ENCODE assay signal across 32 cellular contexts in genomic region chr11:65849366-65849765, GRCh38. TPM values are rescaled to one million over a fixed set of nuclear protein-coding genes. Genes with fewer than 3 reads are reported as not detected.
DNase-seq lines count a peak whose midpoint lies in the region; ATAC-seq and TF ChIP-seq lines count a peak whose summit lies in the region.
"Had no signal": no experiment of that assay in that cellular context is flagged by ENCODE, and none has a peak within 500 bp of the region (broad histone marks: within the 10 kb centered on the region; RNA-seq: fewer than 3 reads in every experiment).

No MANE protein-coding gene starts in this region.

- WGBS in transverse colon (ENCODE audit: low coverage in 1 of 2), 2 donors: 58% methylated on average over 8 of the region's 8 CpGs; no CpG with 5 or more reads in 1 of the 2 donors

- TF ChIP-seq EP300 in transverse colon (IDR thresholded peaks at IDR 0.05; ENCODE audit: low read depth): no peak

- no peak overlapping the region for H3K4me3 Mint-ChIP-seq in activated T-cell treated with anti-CD3 and anti-CD28 coated beads, Interleukin-2, amount 50 U/mL, for 24 hours
- H3K4me3 Mint-ChIP-seq: activated CD4-positive, alpha-beta memory T cell treated with anti-CD3 and anti-CD28 coated beads, Interleukin-2, amount 10 ng/mL, durations not matched to agents 7 days and 5 days; B cell; effector memory CD8-positive, alpha-beta T cell; naive thymus-derived CD8-positive, alpha-beta T cell had no signal

- no peak for TF ChIP-seq CTCF in transverse colon (IDR thresholded peaks at IDR 0.05)

- peaks cover 7% of the 10 kb centered on the region for H3K9me3 Mint-ChIP-seq in activated T-cell treated with anti-CD3 and anti-CD28 coated beads, Interleukin-2, amount 50 U/mL, for 24 hours
- H3K9me3 Mint-ChIP-seq: effector memory CD8-positive, alpha-beta T cell; naive thymus-derived CD8-positive, alpha-beta T cell had no signal

- intact Hi-C loops in transverse colon (cut with DNase I; ENCODE audit: low total_unique reads): no loop called here

- DNase-seq in activated T-cell treated with anti-CD3 and anti-CD28 coated beads, Interleukin-2, amount 50 U/mL, for 24 hours: no peak
- DNase-seq in activated T-cell treated with anti-CD3 and anti-CD28 coated beads, Interleukin-2, amount 50 U/mL, for 1 hour: no peak
- DNase-seq in mesenteric fat pad (ENCODE audit: low spot score) (peak; percentile 49), transverse colon (peak; percentile 27), SKM-1 (lab: John Stamatoyannopoulos, UW; ENCODE audit: unreplicated experiment) (no peak), NK-92 (lab: John Stamatoyannopoulos, UW; ENCODE audit: unreplicated experiment) (no peak)
- DNase-seq in activated CD4-positive, CD25-positive, alpha-beta regulatory T cell treated with anti-CD3 and anti-CD28 coated beads, Interleukin-2, amount 50 U/mL, for 72 hours: no peak
- DNase-seq: activated CD4-positive, alpha-beta memory T cell treated with anti-CD3 and anti-CD28 coated beads, Interleukin-2, amount 10 ng/mL, durations not matched to agents 7 days and 5 days; activated CD4-positive, CD25-positive, alpha-beta regulatory T cell; activated naive CD4-positive, alpha-beta T cell treated with Interleukin-2 at 50 U/mL for 16 hours; activated T-cell treated with anti-CD3 and anti-CD28 coated beads for 4 hours; brain microvascular endothelial cell; DMS79; effector memory CD8-positive, alpha-beta T cell; esophagus squamous epithelium; gastrocnemius medialis; left ventricle myocardium superior; midbrain; naive thymus-derived CD8-positive, alpha-beta T cell; NCI-H1092; NCI-H187 treated with DMSO at 0.1 percent for 48 hours; NCI-H526 treated with DMSO at 0.1 percent for 48 hours; RPMI8226; sigmoid colon; stimulated activated CD4-positive, alpha-beta T cell treated with anti-CD3 and anti-CD28 coated beads, Interleukin-15, amount 100 ng/mL, for 24 hours; T1000; upper lobe of left lung had no signal

- H3K4me3 ChIP-seq in transverse colon: no peak overlapping the region
- H3K4me3 ChIP-seq: colonic mucosa, esophagus squamous epithelium, gastrocnemius medialis, sigmoid colon, upper lobe of left lung had no signal

- TF ChIP-seq POLR2A in transverse colon (IDR thresholded peaks at IDR 0.05): no peak

- H3K9me3 ChIP-seq in transverse colon: no peaks in the 10 kb centered on the region
- H3K9me3 ChIP-seq: colonic mucosa, esophagus squamous epithelium had no signal

- H3K27me3 Mint-ChIP-seq in activated T-cell treated with anti-CD3 and anti-CD28 coated beads, Interleukin-2, amount 50 U/mL, for 24 hours: no peaks in the 10 kb centered on the region
- H3K27me3 Mint-ChIP-seq: activated CD4-positive, alpha-beta memory T cell treated with anti-CD3 and anti-CD28 coated beads, Interleukin-2, amount 10 ng/mL, durations not matched to agents 7 days and 5 days; B cell; effector memory CD8-positive, alpha-beta T cell; naive thymus-derived CD8-positive, alpha-beta T cell; progenitor cell of endocrine pancreas had no signal

- peak overlapping the region; percentile 50 for H3K27ac Mint-ChIP-seq in activated T-cell treated with anti-CD3 and anti-CD28 coated beads, Interleukin-2, amount 50 U/mL, for 24 hours
- H3K27ac Mint-ChIP-seq: activated CD4-positive, alpha-beta memory T cell treated with anti-CD3 and anti-CD28 coated beads, Interleukin-2, amount 10 ng/mL, durations not matched to agents 7 days and 5 days; progenitor cell of endocrine pancreas had no signal

- no peaks in the 10 kb centered on the region for H3K27me3 ChIP-seq in transverse colon
- H3K27me3 ChIP-seq: brain microvascular endothelial cell, colonic mucosa, esophagus squamous epithelium, gastrocnemius medialis, sigmoid colon, upper lobe of left lung had no signal

- peaks cover 33% of the 10 kb centered on the region for H3K36me3 Mint-ChIP-seq in activated T-cell treated with anti-CD3 and anti-CD28 coated beads, Interleukin-2, amount 50 U/mL, for 24 hours (ENCODE audit: low read depth)

- peaks cover 0 to 16% (median 1%) of the 10 kb centered on the region in 4 donors for H3K36me3 ChIP-seq in transverse colon

- H3K4me1 Mint-ChIP-seq in activated T-cell treated with anti-CD3 and anti-CD28 coated beads, Interleukin-2, amount 50 U/mL, for 24 hours (ENCODE audit: low read depth): peaks cover 11% of the 10 kb centered on the region

- in situ Hi-C loops in transverse colon (cut with MboI; ENCODE audit: low pct_ligation_motif_present in 1 of 4, low pct_unique_long_range_greater_than_20kb in 1 of 4, low sequenced_read_pairs in 3 of 4): no loop called here

- H3K4me1 ChIP-seq in transverse colon: peaks cover 16 to 28% (median 26%) of the 10 kb centered on the region in 4 donors
- H3K4me1 ChIP-seq: gastrocnemius medialis had no signal

- peak; percentile 7 for ATAC-seq in SK-N-SH treated with all-trans-retinoic acid at 6 μM for 48 hours
- ATAC-seq: effector memory CD8-positive, alpha-beta T cell; gastrocnemius medialis; HCT116; left ventricle myocardium superior had no signal

- no peak overlapping the region for H3K27ac ChIP-seq in transverse colon
- H3K27ac ChIP-seq: brain microvascular endothelial cell, colonic mucosa, esophagus squamous epithelium, gastrocnemius medialis, sigmoid colon, upper lobe of left lung had no signal

TF ChIP-seq in SK-N-SH treated with all-trans-retinoic acid at 6 μM for 48 hours, 23 proteins besides CTCF, POLR2A, EP300 and RAD21 (continues in another document):
- TF ChIP-seq PPARA (CRISPR knock-in tag; IDR thresholded peaks at IDR 0.05; ENCODE audit: borderline replicate concordance) (no peak), ZNF8 (CRISPR knock-in tag; IDR thresholded peaks at IDR 0.05) (no peak), TCF4 (CRISPR knock-in tag; IDR thresholded peaks at IDR 0.05; ENCODE audit: borderline replicate concordance) (no peak), ZNF70 (CRISPR knock-in tag; IDR thresholded peaks at IDR 0.05) (no peak), ZFP3 (CRISPR knock-in tag; IDR thresholded peaks at IDR 0.05) (no peak), TSHZ2 (CRISPR knock-in tag; IDR thresholded peaks at IDR 0.05) (no peak), ZC3H10 (CRISPR knock-in tag; IDR thresholded peaks at IDR 0.05) (no peak), CSRNP3 (CRISPR knock-in tag; IDR thresholded peaks at IDR 0.05) (no peak), SNAI2 (CRISPR knock-in tag; IDR thresholded peaks at IDR 0.05) (no peak), ISL1 (CRISPR knock-in tag; IDR thresholded peaks at IDR 0.05) (no peak), ARNTL (CRISPR knock-in tag; IDR thresholded peaks at IDR 0.05; ENCODE audit: borderline replicate concordance, low read depth) (no peak), OSR1 (CRISPR knock-in tag; IDR thresholded peaks at IDR 0.05) (no peak)

RNA-seq across cellular contexts. Expression of gene CFL1, which starts 8.6 kb away (rescaled TPM):
- total RNA-seq in mesenteric fat pad (818 TPM), transverse colon (1,000 to 10,000 TPM; 1,308 to 1,852 (median 1,703) TPM)

RNA-seq across cellular contexts. Expression of gene MUS81, which starts 10.9 kb away (rescaled TPM):
- total RNA-seq in mesenteric fat pad (38.0 TPM), transverse colon (100 to 1,000 TPM in 1 of 4 donors, 10 to 100 TPM in 3; 58.3 to 191 (median 81.2) TPM)

RNA-seq across cellular contexts. Expression of gene SNX32, which starts 15.6 kb away (rescaled TPM):
- not detected for total RNA-seq in mesenteric fat pad
- total RNA-seq in transverse colon: 10 to 100 TPM in 1 of 4 donors, 1 to 10 TPM in 1, under 1 TPM in 1, not detected in 1; 0.60 to 10.0 (median 1.6) TPM
- total RNA-seq: left ventricle myocardium superior had no signal

RNA-seq across cellular contexts. Expression of gene EFEMP2, which starts 23.2 kb away (rescaled TPM):
- total RNA-seq in mesenteric fat pad (87.7 TPM), transverse colon (10 to 100 TPM; 15.2 to 34.4 (median 25.1) TPM)

RNA-seq across cellular contexts. Expression of gene CTSW, which starts 30.3 kb away (rescaled TPM):
- total RNA-seq in mesenteric fat pad (1.3 TPM), transverse colon (1 to 10 TPM in 2 of 4 donors, not detected in 2; 1.1 to 1.8 TPM)
- total RNA-seq: progenitor cell of endocrine pancreas had no signal

Comparison
In these comparisons a context has a peak if more than half of its experiments do, and no peak if none do; other contexts are left out.
1. DNase-seq: peak in mesenteric fat pad (single experiment) and transverse colon (single experiment); none in activated T-cell treated with anti-CD3 and anti-CD28 coated beads, Interleukin-2, amount 50 U/mL, for 24 hours (single experiment), activated T-cell treated with anti-CD3 and anti-CD28 coated beads, Interleukin-2, amount 50 U/mL, for 1 hour (single experiment), activated CD4-positive, CD25-positive, alpha-beta regulatory T cell treated with anti-CD3 and anti-CD28 coated beads, Interleukin-2, amount 50 U/mL, for 72 hours (single experiment), SKM-1 (single experiment) and NK-92 (single experiment).